In genomic region chr1:198657550-198658064, GRCh38 we compare ENCODE assay signal across 8 cellular contexts. TPM values are rescaled to one million over a fixed set of nuclear protein-coding genes. Genes with fewer than 3 reads are reported as not detected.
A peak's percentile ranks its signal among the peaks of the same experiment; 100 is the strongest.
DNase-seq lines count a peak whose midpoint lies in the region; ATAC-seq lines count a peak whose summit lies in the region.

No MANE protein-coding gene starts in this region.

- 31% methylated on average over 3 of the region's 3 CpGs for WGBS in right cardiac atrium

- H3K9me3 ChIP-seq in right cardiac atrium (ENCODE audit: control insufficient read depth, low read length), result no peaks in the 10 kb centered on the region

- H3K4me1 ChIP-seq in right cardiac atrium (ENCODE audit: control insufficient read depth, insufficient read depth, low read length), result no peaks in the 10 kb centered on the region

- peak; percentile 73 for DNase-seq in AG20443 (ENCODE audit: low spot score)
- peak; percentile 37 for DNase-seq in T1000 (lab: John Stamatoyannopoulos, UW)
- DNase-seq in right cardiac atrium, result no peak
- no peak for DNase-seq in OCI-M2 (lab: John Stamatoyannopoulos, UW; ENCODE audit: unreplicated experiment)
- no peak for DNase-seq in retina
- DNase-seq in NCI-H2029 (lab: John Stamatoyannopoulos, UW), result no peak

- ATAC-seq in GM19324 (IDR thresholded peaks at IDR 0.05; ENCODE audit: low FRiP score, unreplicated experiment), result peak; percentile 45
- ATAC-seq in HG03571 (IDR thresholded peaks at IDR 0.05; ENCODE audit: unreplicated experiment), result peak; percentile 29
- peak; percentile 32 to 67 for ATAC-seq in right cardiac atrium

- no peaks in the 10 kb centered on the region for H3K27me3 ChIP-seq in right cardiac atrium (ENCODE audit: control insufficient read depth, insufficient read depth)

- H3K4me3 ChIP-seq in right cardiac atrium (ENCODE audit: low read length), result no peak overlapping the region

- intact Hi-C loops in right cardiac atrium (cut with DNase I), result no loop called here

- no peak overlapping the region for H3K27ac ChIP-seq in right cardiac atrium (ENCODE audit: low read length)

RNA-seq across cellular contexts. Expression of gene PTPRC, which starts 18.8 kb away (rescaled TPM):
- 10 to 100 TPM in 3 of 4 donors, 1 to 10 TPM in 1; 9.1 to 16.2 (median 12.9) TPM for total RNA-seq in right cardiac atrium
- 1.3 TPM for polyA plus RNA-seq in right cardiac atrium

Comparison
In these comparisons a context has a peak if more than half of its experiments do, and no peak if none do; other contexts are left out.
1. DNase-seq: peak in AG20443 (single experiment) and T1000 (single experiment); none in right cardiac atrium (0 of 3), OCI-M2 (single experiment), retina (single experiment) and NCI-H2029 (single experiment).
2. Peak in every context shown above with its lines, with median percentiles within 50 percentile points of each other: ATAC-seq.